Comparison of ENCODE assay signal across 18 cellular contexts in the genomic region with DNA sequence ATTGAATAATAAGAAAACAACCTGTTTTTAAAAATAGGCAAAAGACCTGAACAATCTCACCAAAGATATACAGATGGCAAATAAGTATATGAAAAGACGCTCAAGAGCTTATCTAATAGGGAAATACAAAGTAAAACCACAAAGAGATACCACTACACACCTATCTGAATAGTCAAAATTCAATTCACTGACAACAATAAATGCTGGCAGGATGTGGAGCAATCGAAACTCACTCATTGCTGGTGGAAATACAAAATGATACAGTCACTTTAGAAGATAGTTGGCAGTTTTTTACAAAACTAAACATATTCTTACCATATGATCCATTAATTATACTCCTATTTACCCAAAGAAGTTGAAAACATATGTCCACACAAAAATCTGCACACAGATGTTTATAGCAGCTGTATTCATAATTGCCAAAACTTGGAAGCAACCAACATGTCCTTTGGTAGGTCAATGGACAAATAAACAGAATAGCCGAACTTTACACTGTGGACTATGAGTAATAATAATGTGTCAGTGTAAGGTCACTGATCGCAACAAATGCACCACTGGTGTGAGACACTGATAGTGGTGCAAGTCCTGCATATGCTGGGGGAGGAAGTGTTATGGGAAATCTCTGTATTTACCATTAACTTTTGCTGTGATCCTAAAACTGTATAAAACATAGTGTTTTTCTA.
"Had no signal": no experiment of that assay in that cellular context is flagged by ENCODE, and none has a peak within 500 bp of the region (broad histone marks: within the 10 kb centered on the region; RNA-seq: fewer than 3 reads in every experiment).

No MANE protein-coding gene starts in this region.

- ATAC-seq: esophagus mucosa; natural killer cell treated with Interleukin-12 subunit alpha and Interleukin-12 subunit beta and Interleukin-15 and Interleukin-18, amount 100 ng/mL, for 72 hours had no signal

- H3K9me3 ChIP-seq: neutrophil, thyroid gland had no signal

- H2AFZ ChIP-seq: parathyroid adenoma had no signal

- H3K27ac ChIP-seq: breast epithelium, neutrophil, parathyroid adenoma, thyroid gland had no signal

- H3K9ac ChIP-seq: parathyroid adenoma had no signal

- H3K4me3 ChIP-seq: breast epithelium, thyroid gland had no signal

- H3K4me1 ChIP-seq: breast epithelium, parathyroid adenoma, thyroid gland had no signal

- DNase-seq: activated CD4-positive, alpha-beta T cell treated with anti-CD3 and anti-CD28 coated beads, Interleukin-2, amount 50 U/mL, for 4 hours; activated naive CD4-positive, alpha-beta T cell treated with anti-CD3 and anti-CD28 coated beads for 36 hours; activated T-cell treated with anti-CD3 and anti-CD28 coated beads for 4 hours; aorta; cerebellar nuclear complex; effector CD4-positive, alpha-beta T cell; foreskin melanocyte; glutamatergic neuron; hippocampal formation; islet precursor cell; stimulated activated CD8-positive, alpha-beta memory T cell treated with anti-CD3 and anti-CD28 coated beads, Interleukin-4, amount 100 ng/mL, for 48 hours; stimulated activated naive CD4-positive, alpha-beta T cell treated with Interleukin-2 at 50 U/mL for 16 hours; thyroid gland had no signal

- H3K36me3 ChIP-seq: breast epithelium, thyroid gland had no signal

- H3K27me3 ChIP-seq: breast epithelium, neutrophil, thyroid gland had no signal
